ENCODE assay signal across 12 cellular contexts in the genomic region with DNA sequence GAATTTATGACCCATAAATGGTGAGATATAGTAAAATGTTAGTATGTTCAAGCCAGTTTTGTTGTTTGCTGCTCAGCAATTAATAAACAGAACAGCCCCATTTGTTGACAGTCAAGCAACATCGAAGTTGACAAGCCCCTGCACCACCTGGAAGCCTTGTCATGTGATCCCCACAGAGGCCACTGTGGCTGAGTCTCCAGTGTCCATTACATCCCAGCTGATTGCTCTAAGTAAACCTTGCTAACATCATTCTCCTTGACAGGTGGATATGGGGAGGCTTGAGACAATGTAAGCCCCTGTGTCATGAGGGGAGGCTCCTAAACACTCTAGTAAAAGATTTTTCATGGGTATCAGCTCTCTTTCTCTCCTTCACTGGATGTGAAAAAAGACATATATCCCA. TPM values are rescaled to one million over a fixed set of nuclear protein-coding genes. Genes with fewer than 3 reads are reported as not detected.
"Had no signal": no experiment of that assay in that cellular context is flagged by ENCODE, and none has a peak within 500 bp of the region (broad histone marks: within the 10 kb centered on the region; RNA-seq: fewer than 3 reads in every experiment).

No MANE protein-coding gene starts in this region.

- ATAC-seq: HCT116, HepG2, K562 had no signal

- H3K36me3 ChIP-seq: HAP-1 had no signal

- DNase-seq: GM23248, GOT3, H7, HFFc6, KG1 had no signal

- H3K27ac ChIP-seq: GM23248, HL-60 had no signal

- H3K4me3 ChIP-seq: GM23248, HAP-1, K562 had no signal

- H2AFZ ChIP-seq: GM23248 had no signal

- H3K4me1 ChIP-seq: HAP-1 had no signal

- H3K4me3 Mint-ChIP-seq: HFFc6 had no signal

- H3K9me3 Mint-ChIP-seq: HFFc6 had no signal

- H3K9me3 ChIP-seq: HAP-1 had no signal

- H3K9ac ChIP-seq: GM23248 had no signal

- H3K27ac Mint-ChIP-seq: HFFc6 had no signal

RNA-seq across cellular contexts. Expression of a gene that starts 17.5 kb away (rescaled TPM):
- total RNA-seq: H4, HepG2, HT1080 had no signal
- polyA plus RNA-seq: HepG2 had no signal
